Comparison of ENCODE assay signal across 15 cellular contexts in the genomic region with DNA sequence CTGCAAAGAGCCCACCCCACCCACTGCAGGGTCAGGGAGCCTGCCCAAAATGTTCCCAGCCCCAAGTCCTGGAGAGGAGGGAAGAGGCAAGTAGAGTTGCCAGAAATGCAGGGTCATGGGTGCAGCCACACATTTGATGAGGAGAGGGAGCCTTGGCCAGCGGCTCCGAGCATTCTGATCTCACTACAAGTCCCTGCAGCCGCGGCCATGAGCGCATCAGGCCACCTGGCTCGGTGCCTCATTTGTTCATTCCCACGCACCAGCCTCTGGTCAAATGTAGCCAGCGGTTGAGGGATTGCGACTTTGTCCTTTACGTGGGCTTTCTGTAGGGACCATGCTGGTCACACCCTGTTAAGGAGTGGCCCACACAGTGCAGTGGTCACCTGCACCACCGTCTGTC. TPM values are rescaled to one million over a fixed set of nuclear protein-coding genes. Genes with fewer than 3 reads are reported as not detected.
DNase-seq lines count a peak whose midpoint lies in the region; ATAC-seq and TF ChIP-seq lines count a peak whose summit lies in the region.
"Had no signal": no experiment of that assay in that cellular context is flagged by ENCODE, and none has a peak within 500 bp of the region (broad histone marks: within the 10 kb centered on the region; RNA-seq: fewer than 3 reads in every experiment).

No MANE protein-coding gene starts in this region.

- peaks cover 8 to 24% of the 10 kb centered on the region in 2 donors for H3K36me3 Mint-ChIP-seq in activated T-cell treated with anti-CD3 and anti-CD28 coated beads, Interleukin-2, amount 50 U/mL, for 72 hours (ENCODE audit: insufficient read depth in 2 of 2)
- peaks cover 35% of the 10 kb centered on the region for H3K36me3 Mint-ChIP-seq in WTC11
- H3K36me3 Mint-ChIP-seq in endothelial cell (ENCODE audit: low read depth, unreplicated experiment): peaks cover 30% of the 10 kb centered on the region
- H3K36me3 Mint-ChIP-seq in stimulated activated naive B cell treated with anti-CD40 and anti-IgM and Interleukin-4, amounts not matched to agents 10 μg/mL and 1 μg/mL and 100 μg/mL, for 72 hours: peaks cover 34 to 54% of the 10 kb centered on the region in 2 donors

- H3K27me3 ChIP-seq in effector memory CD4-positive, alpha-beta T cell (replicated peaks; ENCODE audit: control insufficient read depth, insufficient read depth, low read length, poor library complexity, severe bottlenecking): no peaks in the 10 kb centered on the region
- H3K27me3 ChIP-seq: BLaER1 treated with 17β-estradiol and CSF1 and Interleukin-3, amounts not matched to agents 10 nM and 100 nM had no signal

- no peak overlapping the region for H3K4me3 ChIP-seq in effector memory CD4-positive, alpha-beta T cell (ENCODE audit: insufficient read depth, low read depth, low read length, poor library complexity, severe bottlenecking)
- H3K4me3 ChIP-seq: BLaER1 treated with 17β-estradiol and CSF1 and Interleukin-3, amounts not matched to agents 10 nM and 100 nM; HAP-1 had no signal

- no peak for DNase-seq in activated T-cell treated with anti-CD3 and anti-CD28 coated beads, Interleukin-2, amount 50 U/mL, for 72 hours
- no peak for DNase-seq in activated T-cell treated with anti-CD3 and anti-CD28 coated beads, Interleukin-2, amount 50 U/mL, for 1 hour
- DNase-seq in WTC11 (ENCODE audit: low spot score) (no peak), endothelial cell (ENCODE audit: low spot score) (no peak), NCI-H1436 (lab: John Stamatoyannopoulos, UW) (no peak)
- no peak for DNase-seq in stimulated activated naive B cell treated with anti-CD40 and anti-IgM and Interleukin-4, amounts not matched to agents 10 μg/mL and 1 μg/mL and 100 μg/mL, for 72 hours
- DNase-seq in effector memory CD4-positive, alpha-beta T cell: no peak
- DNase-seq: ACHN; Calu3; CD4-positive, alpha-beta T cell; DMS 273 treated with DMSO at 0.1 percent for 48 hours had no signal

- no peak for TF ChIP-seq CTCF in WTC11 (IDR thresholded peaks at IDR 0.05)
- TF ChIP-seq CTCF in endothelial cell (IDR thresholded peaks at IDR 0.05; ENCODE audit: unreplicated experiment): no peak

- H3K9me3 ChIP-seq in effector memory CD4-positive, alpha-beta T cell (ENCODE audit: control insufficient read depth, low read length): no peaks in the 10 kb centered on the region
- H3K9me3 ChIP-seq: BLaER1 treated with 17β-estradiol and CSF1 and Interleukin-3, amounts not matched to agents 10 nM and 100 nM; HAP-1 had no signal

- H3K27ac ChIP-seq in effector memory CD4-positive, alpha-beta T cell (ENCODE audit: insufficient read depth, low read length, poor library complexity, severe bottlenecking): no peak overlapping the region
- H3K27ac ChIP-seq: BLaER1 treated with 17β-estradiol and CSF1 and Interleukin-3, amounts not matched to agents 10 nM and 100 nM; HL-60 had no signal

- peaks cover 2% of the 10 kb centered on the region for H3K4me1 Mint-ChIP-seq in activated T-cell treated with anti-CD3 and anti-CD28 coated beads, Interleukin-2, amount 50 U/mL, for 72 hours (ENCODE audit: low read depth)
- peaks cover 11% of the 10 kb centered on the region for H3K4me1 Mint-ChIP-seq in WTC11
- H3K4me1 Mint-ChIP-seq in endothelial cell (ENCODE audit: unreplicated experiment): peaks cover 4% of the 10 kb centered on the region
- H3K4me1 Mint-ChIP-seq in stimulated activated naive B cell treated with anti-CD40 and anti-IgM and Interleukin-4, amounts not matched to agents 10 μg/mL and 1 μg/mL and 100 μg/mL, for 72 hours: peaks cover 0 to 2% of the 10 kb centered on the region in 2 donors

- POLR2A ChIA-PET in WTC11 (lab: Charles Lee): no interaction called here

- peak overlapping the region; percentile 15 for H3K27ac Mint-ChIP-seq in activated T-cell treated with anti-CD3 and anti-CD28 coated beads, Interleukin-2, amount 50 U/mL, for 72 hours
- peak overlapping the region; percentile 49; the same call in 1 of the 2 replicates for H3K27ac Mint-ChIP-seq in WTC11
- H3K27ac Mint-ChIP-seq in endothelial cell (ENCODE audit: unreplicated experiment): no peak overlapping the region
- peak overlapping the region; percentile 56 for H3K27ac Mint-ChIP-seq in stimulated activated naive B cell treated with anti-CD40 and anti-IgM and Interleukin-4, amounts not matched to agents 10 μg/mL and 1 μg/mL and 100 μg/mL, for 72 hours
- H3K27ac Mint-ChIP-seq: CD4-positive, alpha-beta T cell had no signal

- no peak overlapping the region for H3K4me3 Mint-ChIP-seq in activated T-cell treated with anti-CD3 and anti-CD28 coated beads, Interleukin-2, amount 50 U/mL, for 72 hours
- H3K4me3 Mint-ChIP-seq in WTC11: no peak overlapping the region
- peak overlapping the region; percentile 65 for H3K4me3 Mint-ChIP-seq in endothelial cell (ENCODE audit: unreplicated experiment)
- no peak overlapping the region for H3K4me3 Mint-ChIP-seq in stimulated activated naive B cell treated with anti-CD40 and anti-IgM and Interleukin-4, amounts not matched to agents 10 μg/mL and 1 μg/mL and 100 μg/mL, for 72 hours
- H3K4me3 Mint-ChIP-seq: CD4-positive, alpha-beta T cell had no signal

- CTCF ChIA-PET in WTC11 (lab: Charles Lee): no interaction called here

- H3K9me3 Mint-ChIP-seq in activated T-cell treated with anti-CD3 and anti-CD28 coated beads, Interleukin-2, amount 50 U/mL, for 72 hours: no peaks in the 10 kb centered on the region
- H3K9me3 Mint-ChIP-seq in WTC11 (no peaks in the 10 kb centered on the region), endothelial cell (ENCODE audit: unreplicated experiment) (no peaks in the 10 kb centered on the region)
- no peaks in the 10 kb centered on the region for H3K9me3 Mint-ChIP-seq in stimulated activated naive B cell treated with anti-CD40 and anti-IgM and Interleukin-4, amounts not matched to agents 10 μg/mL and 1 μg/mL and 100 μg/mL, for 72 hours
- H3K9me3 Mint-ChIP-seq: CD4-positive, alpha-beta T cell had no signal

- no peaks in the 10 kb centered on the region for H3K27me3 Mint-ChIP-seq in activated T-cell treated with anti-CD3 and anti-CD28 coated beads, Interleukin-2, amount 50 U/mL, for 72 hours (ENCODE audit: low read depth)
- H3K27me3 Mint-ChIP-seq in WTC11 (ENCODE audit: low read depth): no peaks in the 10 kb centered on the region
- peaks cover 14% of the 10 kb centered on the region for H3K27me3 Mint-ChIP-seq in endothelial cell (ENCODE audit: unreplicated experiment)
- H3K27me3 Mint-ChIP-seq in stimulated activated naive B cell treated with anti-CD40 and anti-IgM and Interleukin-4, amounts not matched to agents 10 μg/mL and 1 μg/mL and 100 μg/mL, for 72 hours: no peaks in the 10 kb centered on the region
- H3K27me3 Mint-ChIP-seq: CD4-positive, alpha-beta T cell had no signal

- H3K36me3 ChIP-seq in effector memory CD4-positive, alpha-beta T cell (ENCODE audit: control insufficient read depth, insufficient read depth, low read length): peaks cover 55% of the 10 kb centered on the region

- ATAC-seq in activated T-cell treated with anti-CD3 and anti-CD28 coated beads, Interleukin-2, amount 50 U/mL, for 72 hours (replicated peaks in 1 of 2): no peak
- no peak for ATAC-seq in WTC11
- no peak for ATAC-seq in stimulated activated naive B cell treated with anti-CD40 and anti-IgM and Interleukin-4, amounts not matched to agents 10 μg/mL and 1 μg/mL and 100 μg/mL, for 72 hours (replicated peaks)
- ATAC-seq in HG02798 (IDR thresholded peaks at IDR 0.05; ENCODE audit: poor library complexity, unreplicated experiment): no peak

- no peaks in the 10 kb centered on the region for H3K4me1 ChIP-seq in effector memory CD4-positive, alpha-beta T cell (ENCODE audit: control insufficient read depth, insufficient read depth, low read length, poor library complexity, severe bottlenecking)
- H3K4me1 ChIP-seq: HAP-1 had no signal

TF ChIP-seq in WTC11, 78 proteins besides CTCF, POLR2A, EP300 and RAD21 (continues in another document):
- TF ChIP-seq HMGXB4 (CRISPR knock-in tag; IDR thresholded peaks at IDR 0.05): no peak
- TF ChIP-seq AFF4 (CRISPR knock-in tag; IDR thresholded peaks at IDR 0.05; ENCODE audit: borderline replicate concordance): no peak

RNA-seq across cellular contexts. Expression of gene PGS1, which starts 48.7 kb away (rescaled TPM):
- 100 to 1,000 TPM in 1 of 2 donors, 10 to 100 TPM in 1; 81.6 to 101 TPM for total RNA-seq in activated T-cell treated with anti-CD3 and anti-CD28 coated beads, Interleukin-2, amount 50 U/mL, for 72 hours
- total RNA-seq in WTC11 (2021): 45.4 to 51.4 TPM (median 47.0 TPM) in 3 replicates
- 85.5 TPM for total RNA-seq in endothelial cell (ENCODE audit: unreplicated experiment)
